Comparison of ENCODE assay signal across 8 cellular contexts in genomic region chr14:23094666-23095195, GRCh38. TPM values are rescaled to one million over a fixed set of nuclear protein-coding genes. Genes with fewer than 3 reads are reported as not detected.
DNase-seq lines count a peak whose midpoint lies in the region; ATAC-seq lines count a peak whose summit lies in the region.

Gene ACIN1, minus strand, starts transcription at chr14:23095136. Its CDS starts 24 bp downstream, at chr14:23095112.

- H3K4me1 ChIP-seq in ectodermal cell (ENCODE audit: control insufficient read depth, insufficient read depth, low read length), result peaks cover 16% of the 10 kb centered on the region
- peaks cover 6% of the 10 kb centered on the region for H3K4me1 ChIP-seq in mesodermal cell (ENCODE audit: control insufficient read depth, insufficient read depth, low read length, poor library complexity, severe bottlenecking)

- ATAC-seq in HG03097 (IDR thresholded peaks at IDR 0.05; ENCODE audit: low FRiP score, unreplicated experiment), result peak; percentile 35

- DNase-seq in activated gamma-delta T cell treated with Interleukin-2 at 50 U/mL for 16 hours, result peak; percentile 63
- no peak for DNase-seq in activated gamma-delta T cell (lab: John Stamatoyannopoulos, UW)
- peak; percentile 57 for DNase-seq in T-helper 22 cell (ENCODE audit: low read depth)
- DNase-seq in stimulated activated CD8-positive, alpha-beta memory T cell treated with anti-CD3 and anti-CD28 coated beads, Interleukin-4, amount 100 ng/mL, for 48 hours, result peak; percentile 80
- no peak for DNase-seq in effector CD8-positive, alpha-beta T cell (lab: John Stamatoyannopoulos, UW)

- 0% methylated on average over 55 of the region's 55 CpGs for WGBS in ectodermal cell, 2 experiments
- 0% methylated on average over 49 to 52 of the region's 55 CpGs for WGBS in mesodermal cell (ENCODE audit: insufficient coverage in 2 of 2), 2 experiments

- H3K27me3 ChIP-seq in ectodermal cell (ENCODE audit: control insufficient read depth, insufficient read depth, low read length, poor library complexity, severe bottlenecking), result no peaks in the 10 kb centered on the region

- H3K9me3 ChIP-seq in ectodermal cell (ENCODE audit: control insufficient read depth, low read length) (no peaks in the 10 kb centered on the region), mesodermal cell (ENCODE audit: control insufficient read depth, low read length) (no peaks in the 10 kb centered on the region)

- H3K4me3 ChIP-seq in ectodermal cell (ENCODE audit: insufficient read depth, low read depth, low read length) (peak within 1 kb of the TSS; percentile 89), mesodermal cell (ENCODE audit: extremely low read depth, insufficient read depth, low read length, poor library complexity, severe bottlenecking) (peak within 1 kb of the TSS; percentile 80)

- H3K36me3 ChIP-seq in ectodermal cell (ENCODE audit: control insufficient read depth, insufficient read depth, low read length) (peaks cover 23% of the 10 kb centered on the region), mesodermal cell (ENCODE audit: control insufficient read depth, insufficient read depth, low read length) (peaks cover 70% of the 10 kb centered on the region)

- H3K27ac ChIP-seq in ectodermal cell (ENCODE audit: insufficient read depth, low read depth, low read length, poor library complexity, severe bottlenecking) (peak within 1 kb of the TSS; percentile 83), mesodermal cell (ENCODE audit: low read depth, low read length, severe bottlenecking) (peak within 1 kb of the TSS; percentile 92)

RNA-seq across cellular contexts. Expression of gene ACIN1, which starts in this region (rescaled TPM):
- 348 TPM for polyA plus RNA-seq in ectodermal cell (2013, experiment 1 of 4)
- 376 TPM for polyA plus RNA-seq in ectodermal cell (2013, experiment 2 of 4)
- 247 TPM for polyA plus RNA-seq in ectodermal cell (2013, experiment 3 of 4)
- polyA plus RNA-seq in ectodermal cell (2013, experiment 4 of 4), result 287 TPM
- polyA plus RNA-seq in mesodermal cell (2013, experiment 1 of 2), result 167 TPM
- polyA plus RNA-seq in mesodermal cell (2013, experiment 2 of 2), result 150 TPM

Comparison
In these comparisons a context has a peak if more than half of its experiments do, and no peak if none do; other contexts are left out.
1. DNase-seq: peak in activated gamma-delta T cell treated with Interleukin-2 at 50 U/mL for 16 hours (single experiment), T-helper 22 cell (single experiment) and stimulated activated CD8-positive, alpha-beta memory T cell treated with anti-CD3 and anti-CD28 coated beads, Interleukin-4, amount 100 ng/mL, for 48 hours (single experiment); none in activated gamma-delta T cell (single experiment) and effector CD8-positive, alpha-beta T cell (single experiment).